8 cellular contexts compared by ENCODE assay signal in genomic region chr5:53311661-53312060, GRCh38.
"Had no signal": no experiment of that assay in that cellular context is flagged by ENCODE, and none has a peak within 500 bp of the region (broad histone marks: within the 10 kb centered on the region; RNA-seq: fewer than 3 reads in every experiment).

No MANE protein-coding gene starts in this region.

- H3K4me3 ChIP-seq: GM23338, HAP-1, K562 had no signal

- H3K4me1 ChIP-seq: HAP-1 had no signal

- ATAC-seq: GM23338, HCT116, K562 had no signal

- H3K9me3 ChIP-seq: HAP-1 had no signal

- H3K4me3 Mint-ChIP-seq: GM23338, HFFc6 had no signal

- H3K36me3 ChIP-seq: HAP-1 had no signal

- FAIRE-seq: H1, K562 had no signal

- H3K4me1 Mint-ChIP-seq: GM23338 had no signal

- DNase-seq: H7, HFFc6, IMR-90 had no signal

- H2AFZ ChIP-seq: GM23338 had no signal

- H3K27ac Mint-ChIP-seq: GM23338, HFFc6 had no signal

- H3K4me2 ChIP-seq: GM23338 had no signal
